Comparison of ENCODE assay signal across 20 cellular contexts in genomic region chr11:47516984-47517853, GRCh38. TPM values are rescaled to one million over a fixed set of nuclear protein-coding genes. Genes with fewer than 3 reads are reported as not detected.
DNase-seq lines count a peak whose midpoint lies in the region; ATAC-seq and TF ChIP-seq lines count a peak whose summit lies in the region.
"Had no signal": no experiment of that assay in that cellular context is flagged by ENCODE, and none has a peak within 500 bp of the region (broad histone marks: within the 10 kb centered on the region; RNA-seq: fewer than 3 reads in every experiment).

No MANE protein-coding gene starts in this region.

- H3K9me3 Mint-ChIP-seq in brain = peaks cover 0 to 2% (median 0%) of the 10 kb centered on the region in 5 experiments
- no peaks in the 10 kb centered on the region for H3K9me3 Mint-ChIP-seq in naive thymus-derived CD4-positive, alpha-beta T cell
- no peaks in the 10 kb centered on the region for H3K9me3 Mint-ChIP-seq in activated T-helper 1 cell treated with anti-CD3 and anti-CD28 coated beads, Interleukin-12 subunit alpha, Interleukin-12 subunit beta, Interleukin-2, Interleukin-4 antibody, amounts not matched to agents 30 ng/mL and 10 ng/mL and 1 ng/mL, durations not matched to agents 14 hours and 24 hours and 36 hours
- no peaks in the 10 kb centered on the region for H3K9me3 Mint-ChIP-seq in T-helper 2 cell treated with Interferon-gamma antibody and Interleukin-4, amounts not matched to agents 5 μg/mL and 100 μg/mL, for 36 hours

- no peak overlapping the region for H3K4me3 ChIP-seq in BLaER1
- H3K4me3 ChIP-seq in HEK293 (ENCODE audit: low read depth, low read length) = no peak overlapping the region
- no peak overlapping the region for H3K4me3 ChIP-seq in naive thymus-derived CD4-positive, alpha-beta T cell (ENCODE audit: low read length)
- H3K4me3 ChIP-seq: SJSA1 had no signal

- no peaks in the 10 kb centered on the region for H3K27me3 ChIP-seq in BLaER1
- no peaks in the 10 kb centered on the region for H3K27me3 ChIP-seq in naive thymus-derived CD4-positive, alpha-beta T cell (ENCODE audit: control insufficient read depth in 2 of 2, insufficient read depth in 2 of 2, low read length in 2 of 2)
- H3K27me3 ChIP-seq: foreskin keratinocyte, SJSA1 had no signal

- no peaks in the 10 kb centered on the region for H3K9me3 ChIP-seq in BLaER1
- no peaks in the 10 kb centered on the region for H3K9me3 ChIP-seq in HEK293 (ENCODE audit: control insufficient read depth, insufficient read depth, low read depth, low read length)
- no peaks in the 10 kb centered on the region for H3K9me3 ChIP-seq in naive thymus-derived CD4-positive, alpha-beta T cell (ENCODE audit: control insufficient read depth in 2 of 3, low read length in 3 of 3)
- H3K9me3 ChIP-seq: SJSA1 had no signal

- no peak for DNase-seq in naive thymus-derived CD4-positive, alpha-beta T cell
- DNase-seq in activated T-helper 1 cell treated with anti-CD3 and anti-CD28 coated beads, Interleukin-12 subunit alpha, Interleukin-12 subunit beta, Interleukin-2, Interleukin-4 antibody, amounts not matched to agents 30 ng/mL and 10 ng/mL and 1 ng/mL, durations not matched to agents 14 hours and 24 hours and 36 hours (ENCODE audit: low spot score) = no peak
- DNase-seq in T-helper 2 cell treated with Interferon-gamma antibody and Interleukin-4, amounts not matched to agents 5 μg/mL and 100 μg/mL, for 36 hours (ENCODE audit: low spot score) = no peak
- no peak for DNase-seq in retina
- DNase-seq: activated CD4-positive, alpha-beta T cell treated with anti-CD3 and anti-CD28 coated beads for 36 hours; foreskin keratinocyte; H7; NCI-H1048; NCI-H2081; NCI-H526; occipital lobe; OCI-M1; stimulated activated CD4-positive, alpha-beta T cell treated with anti-CD3 and anti-CD28 coated beads, Interleukin-2, amount 100 ng/mL, for 24 hours had no signal

- H3K27ac Mint-ChIP-seq in brain = peak overlapping the region in 4 of 5 experiments; percentile 53 to 78 (median 69)
- peak overlapping the region in 6 of 9 donors; percentile 52 to 82 (median 74) for H3K27ac Mint-ChIP-seq in naive thymus-derived CD4-positive, alpha-beta T cell
- no peak overlapping the region for H3K27ac Mint-ChIP-seq in activated T-helper 1 cell treated with anti-CD3 and anti-CD28 coated beads, Interleukin-12 subunit alpha, Interleukin-12 subunit beta, Interleukin-2, Interleukin-4 antibody, amounts not matched to agents 30 ng/mL and 10 ng/mL and 1 ng/mL, durations not matched to agents 14 hours and 24 hours and 36 hours
- H3K27ac Mint-ChIP-seq in T-helper 2 cell treated with Interferon-gamma antibody and Interleukin-4, amounts not matched to agents 5 μg/mL and 100 μg/mL, for 36 hours = no peak overlapping the region

- H3K27me3 Mint-ChIP-seq in brain = no peaks in the 10 kb centered on the region
- no peaks in the 10 kb centered on the region for H3K27me3 Mint-ChIP-seq in naive thymus-derived CD4-positive, alpha-beta T cell
- no peaks in the 10 kb centered on the region for H3K27me3 Mint-ChIP-seq in activated T-helper 1 cell treated with anti-CD3 and anti-CD28 coated beads, Interleukin-12 subunit alpha, Interleukin-12 subunit beta, Interleukin-2, Interleukin-4 antibody, amounts not matched to agents 30 ng/mL and 10 ng/mL and 1 ng/mL, durations not matched to agents 14 hours and 24 hours and 36 hours (ENCODE audit: insufficient read depth)
- no peaks in the 10 kb centered on the region for H3K27me3 Mint-ChIP-seq in T-helper 2 cell treated with Interferon-gamma antibody and Interleukin-4, amounts not matched to agents 5 μg/mL and 100 μg/mL, for 36 hours (ENCODE audit: low read depth)
- H3K27me3 Mint-ChIP-seq: activated CD4-positive, alpha-beta T cell treated with anti-CD3 and anti-CD28 coated beads for 36 hours had no signal

- no peak overlapping the region for H3K4me3 Mint-ChIP-seq in brain
- peak overlapping the region in 3 of 10 donors; percentile 34 to 64 (median 37) for H3K4me3 Mint-ChIP-seq in naive thymus-derived CD4-positive, alpha-beta T cell
- H3K4me3 Mint-ChIP-seq in activated T-helper 1 cell treated with anti-CD3 and anti-CD28 coated beads, Interleukin-12 subunit alpha, Interleukin-12 subunit beta, Interleukin-2, Interleukin-4 antibody, amounts not matched to agents 30 ng/mL and 10 ng/mL and 1 ng/mL, durations not matched to agents 14 hours and 24 hours and 36 hours = no peak overlapping the region
- H3K4me3 Mint-ChIP-seq in T-helper 2 cell treated with Interferon-gamma antibody and Interleukin-4, amounts not matched to agents 5 μg/mL and 100 μg/mL, for 36 hours = no peak overlapping the region
- H3K4me3 Mint-ChIP-seq: activated CD4-positive, alpha-beta T cell treated with anti-CD3 and anti-CD28 coated beads for 36 hours had no signal

- peaks cover 100% of the 10 kb centered on the region for H4K20me1 ChIP-seq in BLaER1

- peaks cover 20% of the 10 kb centered on the region for H3K36me3 ChIP-seq in BLaER1
- H3K36me3 ChIP-seq in HEK293 (ENCODE audit: control insufficient read depth in 2 of 2, insufficient read depth in 1 of 2, low read length in 2 of 2) = no peaks in the 10 kb centered on the region
- no peaks in the 10 kb centered on the region for H3K36me3 ChIP-seq in naive thymus-derived CD4-positive, alpha-beta T cell (ENCODE audit: control insufficient read depth in 2 of 3, insufficient read depth in 3 of 3, low read length in 3 of 3)

- H3K4me1 Mint-ChIP-seq in brain = peaks cover 77% of the 10 kb centered on the region
- H3K4me1 Mint-ChIP-seq in naive thymus-derived CD4-positive, alpha-beta T cell = peaks cover 45 to 92% (median 75%) of the 10 kb centered on the region in 7 donors
- H3K4me1 Mint-ChIP-seq in activated T-helper 1 cell treated with anti-CD3 and anti-CD28 coated beads, Interleukin-12 subunit alpha, Interleukin-12 subunit beta, Interleukin-2, Interleukin-4 antibody, amounts not matched to agents 30 ng/mL and 10 ng/mL and 1 ng/mL, durations not matched to agents 14 hours and 24 hours and 36 hours (ENCODE audit: low read depth) = peaks cover 62% of the 10 kb centered on the region
- H3K4me1 Mint-ChIP-seq in T-helper 2 cell treated with Interferon-gamma antibody and Interleukin-4, amounts not matched to agents 5 μg/mL and 100 μg/mL, for 36 hours (ENCODE audit: low read depth) = peaks cover 45% of the 10 kb centered on the region

- CTCF ChIA-PET in HEK293 (lab: Yijun Ruan, JAX) = interaction anchor here (0.7 to 1.7 kb wide), 2 partner anchors 24 to 36 kb away, joined by 3 to 4 read pairs; no protein-coding TSS in a partner anchor
- CTCF ChIA-PET in naive thymus-derived CD4-positive, alpha-beta T cell (lab: Charles Lee) = interaction anchor here (0.6 to 1.4 kb wide), 3 partner anchors 14 to 36 kb away, joined by 3 to 4 read pairs (median 3); partner anchors contain the start of gene CELF1

- no peak for ATAC-seq in naive thymus-derived CD4-positive, alpha-beta T cell
- ATAC-seq in HG03457 (IDR thresholded peaks at IDR 0.05; ENCODE audit: unreplicated experiment) = no peak
- ATAC-seq: activated CD4-positive, alpha-beta T cell treated with anti-CD3 and anti-CD28 coated beads for 36 hours; foreskin keratinocyte; sciatic nerve had no signal

- POLR2A ChIA-PET in HEK293 (lab: Yijun Ruan, JAX) = interaction anchor here (1.4 kb wide), 1 partner anchor 35 kb away, joined by 4 read pairs; no protein-coding TSS in a partner anchor
- POLR2A ChIA-PET in naive thymus-derived CD4-positive, alpha-beta T cell (lab: Charles Lee) = interaction anchor here (1.6 kb wide), 1 partner anchor 35 kb away, joined by 4 read pairs; the partner anchor contains the start of gene CELF1

- H3K4me2 ChIP-seq in BLaER1 = 0 out of 2 replicates have a peak overlapping the region, but pooled peaks have one; percentile 67

- H3K27ac ChIP-seq in BLaER1 (no peak overlapping the region), HEK293 (ENCODE audit: extremely low read depth, low read depth, low read length) (no peak overlapping the region)
- H3K27ac ChIP-seq in naive thymus-derived CD4-positive, alpha-beta T cell (ENCODE audit: low read depth, low read length) = peak overlapping the region; percentile 2
- H3K27ac ChIP-seq: HL-60, SJSA1 had no signal

- no peak overlapping the region for H3K9ac ChIP-seq in BLaER1

- TF ChIP-seq CTCF in HEK293 (tag by site-specific recombination; IDR thresholded peaks at IDR 0.05) = no peak
- no peak for TF ChIP-seq CTCF in brain (conservative IDR thresholded peaks at IDR 0.05)

- peaks cover 10% of the 10 kb centered on the region for H3K36me3 Mint-ChIP-seq in brain
- peaks cover 0 to 8% (median 0%) of the 10 kb centered on the region in 5 donors for H3K36me3 Mint-ChIP-seq in naive thymus-derived CD4-positive, alpha-beta T cell
- H3K36me3 Mint-ChIP-seq in activated T-helper 1 cell treated with anti-CD3 and anti-CD28 coated beads, Interleukin-12 subunit alpha, Interleukin-12 subunit beta, Interleukin-2, Interleukin-4 antibody, amounts not matched to agents 30 ng/mL and 10 ng/mL and 1 ng/mL, durations not matched to agents 14 hours and 24 hours and 36 hours (ENCODE audit: low read depth) = peaks cover 9% of the 10 kb centered on the region
- H3K36me3 Mint-ChIP-seq in T-helper 2 cell treated with Interferon-gamma antibody and Interleukin-4, amounts not matched to agents 5 μg/mL and 100 μg/mL, for 36 hours (ENCODE audit: low read depth) = peaks cover 3% of the 10 kb centered on the region

- peaks cover 67% of the 10 kb centered on the region for H3K4me1 ChIP-seq in BLaER1
- peaks cover 20% of the 10 kb centered on the region for H3K4me1 ChIP-seq in HEK293 (ENCODE audit: control insufficient read depth, insufficient read depth, low read length)
- H3K4me1 ChIP-seq in naive thymus-derived CD4-positive, alpha-beta T cell (ENCODE audit: control insufficient read depth in 2 of 2, insufficient read depth in 2 of 2, low read length in 2 of 2) = peaks cover 27 to 30% of the 10 kb centered on the region in 2 donors

- intact Hi-C loops in naive thymus-derived CD4-positive, alpha-beta T cell (cut with micrococcal nuclease) = no loop called here
- intact Hi-C loops in activated T-helper 1 cell treated with anti-CD3 and anti-CD28 coated beads, Interleukin-12 subunit alpha, Interleukin-12 subunit beta, Interleukin-2, Interleukin-4 antibody, amounts not matched to agents 30 ng/mL and 10 ng/mL and 1 ng/mL, durations not matched to agents 14 hours and 24 hours and 36 hours (cut with micrococcal nuclease) = loop anchor here (5.0 to 10.0 kb wide), 2 partner anchors 250 to 488 kb away; partner anchors contain the start of gene FNBP4

RNA-seq across cellular contexts. Expression of gene CELF1, which starts 35.7 kb away (rescaled TPM):
- polyA plus RNA-seq in brain (ENCODE audit: insufficient read depth, low read depth, low replicate concordance) = 47.2 TPM
- total RNA-seq in naive thymus-derived CD4-positive, alpha-beta T cell = 100 to 1,000 TPM; 107 to 148 (median 129) TPM
- 10 to 100 TPM; 41.1 to 76.4 TPM for polyA plus RNA-seq in naive thymus-derived CD4-positive, alpha-beta T cell
- total RNA-seq in activated T-helper 1 cell treated with anti-CD3 and anti-CD28 coated beads, Interleukin-12 subunit alpha, Interleukin-12 subunit beta, Interleukin-2, Interleukin-4 antibody, amounts not matched to agents 30 ng/mL and 10 ng/mL and 1 ng/mL, durations not matched to agents 14 hours and 24 hours and 36 hours = 148 and 155 TPM in 2 replicates

RNA-seq across cellular contexts. Expression of gene PTPMT1, which starts 48.2 kb away (rescaled TPM):
- 52.2 TPM for polyA plus RNA-seq in brain (ENCODE audit: insufficient read depth, low read depth, low replicate concordance)
- total RNA-seq in naive thymus-derived CD4-positive, alpha-beta T cell = 10 to 100 TPM; 20.5 to 32.9 (median 22.7) TPM
- polyA plus RNA-seq in naive thymus-derived CD4-positive, alpha-beta T cell = 10 to 100 TPM; 67.3 to 72.9 TPM
- 57.5 and 60.6 TPM in 2 replicates for total RNA-seq in activated T-helper 1 cell treated with anti-CD3 and anti-CD28 coated beads, Interleukin-12 subunit alpha, Interleukin-12 subunit beta, Interleukin-2, Interleukin-4 antibody, amounts not matched to agents 30 ng/mL and 10 ng/mL and 1 ng/mL, durations not matched to agents 14 hours and 24 hours and 36 hours

Comparison
In these comparisons a context has a peak if more than half of its experiments do, and no peak if none do; other contexts are left out.
1. H3K27ac Mint-ChIP-seq: peak in brain (4 of 5) and naive thymus-derived CD4-positive, alpha-beta T cell (6 of 9); none in activated T-helper 1 cell treated with anti-CD3 and anti-CD28 coated beads, Interleukin-12 subunit alpha, Interleukin-12 subunit beta, Interleukin-2, Interleukin-4 antibody, amounts not matched to agents 30 ng/mL and 10 ng/mL and 1 ng/mL, durations not matched to agents 14 hours and 24 hours and 36 hours (single experiment) and T-helper 2 cell treated with Interferon-gamma antibody and Interleukin-4, amounts not matched to agents 5 μg/mL and 100 μg/mL, for 36 hours (single experiment).